ENCODE assay signal across 8 cellular contexts in genomic region chr9:71911061-71911907, GRCh38.
DNase-seq lines count a peak whose midpoint lies in the region; ATAC-seq and TF ChIP-seq lines count a peak whose summit lies in the region.

TSS of gene ABHD17B (minus strand) at chr9:71911193. CDS start at chr9:71875080, 36,113 bp downstream.
TSS of gene C9orf85 (plus strand) at chr9:71911639. CDS start at chr9:71911735, 96 bp downstream.

- no peaks in the 10 kb centered on the region for H3K9me3 Mint-ChIP-seq in activated naive CD4-positive, alpha-beta T cell treated with anti-CD3 and anti-CD28 coated beads, Interleukin-2, amount 50 U/mL, for 24 hours

- H3K36me3 Mint-ChIP-seq in activated naive CD4-positive, alpha-beta T cell treated with anti-CD3 and anti-CD28 coated beads, Interleukin-2, amount 50 U/mL, for 24 hours = peaks cover 2% of the 10 kb centered on the region

- DNase-seq in GM04504 (ENCODE audit: low read depth) (peak; percentile 99), NCI-H1048 (lab: John Stamatoyannopoulos, UW) (peak; percentile 97), germinal center (ENCODE audit: low spot score) (peak; percentile 98), non-pigmented ciliary epithelial cell (ENCODE audit: low read depth) (peak; percentile 97), superior temporal gyrus (ENCODE audit: extremely low spot score) (peak; percentile 100)

- ATAC-seq in HG02571 (IDR thresholded peaks at IDR 0.05; ENCODE audit: unreplicated experiment) (peak; percentile 94), SK-N-SH treated with all-trans-retinoic acid at 6 μM for 48 hours (peak; percentile 95)

- peak within 1 kb of the TSS; percentile 95 for H3K27ac Mint-ChIP-seq in activated naive CD4-positive, alpha-beta T cell treated with anti-CD3 and anti-CD28 coated beads, Interleukin-2, amount 50 U/mL, for 24 hours

- peaks cover 73% of the 10 kb centered on the region for H3K4me1 Mint-ChIP-seq in activated naive CD4-positive, alpha-beta T cell treated with anti-CD3 and anti-CD28 coated beads, Interleukin-2, amount 50 U/mL, for 24 hours

- no peaks in the 10 kb centered on the region for H3K27me3 Mint-ChIP-seq in activated naive CD4-positive, alpha-beta T cell treated with anti-CD3 and anti-CD28 coated beads, Interleukin-2, amount 50 U/mL, for 24 hours

- peak within 1 kb of the TSS; percentile 99 for H3K4me3 Mint-ChIP-seq in activated naive CD4-positive, alpha-beta T cell treated with anti-CD3 and anti-CD28 coated beads, Interleukin-2, amount 50 U/mL, for 24 hours

TF ChIP-seq in SK-N-SH treated with all-trans-retinoic acid at 6 μM for 48 hours, 23 proteins besides CTCF, POLR2A, EP300 and RAD21:
- TF ChIP-seq ZC3H10 (CRISPR knock-in tag; IDR thresholded peaks at IDR 0.05) (no peak), POU6F1 (CRISPR knock-in tag; IDR thresholded peaks at IDR 0.05; ENCODE audit: borderline replicate concordance, low read depth) (peak; percentile 73; the same call in 1 of the 2 replicates)

Comparison
In these comparisons a context has a peak if more than half of its experiments do, and no peak if none do; other contexts are left out.
1. Peak in every context shown above with its lines: DNase-seq and ATAC-seq.